Comparison of ENCODE assay signal across 15 cellular contexts in the genomic region with DNA sequence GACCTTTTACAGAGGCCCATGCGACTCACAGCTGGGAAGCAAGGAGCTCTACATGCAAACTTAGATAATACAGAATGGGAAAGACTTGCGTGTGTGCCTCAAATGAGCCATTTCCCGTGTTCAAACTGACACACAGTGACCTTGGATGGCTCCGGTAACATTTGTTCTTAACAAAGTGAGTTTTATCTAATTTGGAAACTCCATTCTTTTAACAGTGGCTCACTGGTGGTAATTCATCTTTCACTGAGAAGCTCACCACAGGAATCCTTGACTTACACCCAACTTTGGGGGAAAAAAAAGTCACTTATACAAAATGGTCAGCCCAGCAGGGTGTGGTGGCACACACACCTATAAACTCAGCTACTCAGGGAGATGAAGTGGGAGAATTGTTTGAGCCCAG.
"Had no signal": no experiment of that assay in that cellular context is flagged by ENCODE, and none has a peak within 500 bp of the region (broad histone marks: within the 10 kb centered on the region; RNA-seq: fewer than 3 reads in every experiment).

No MANE protein-coding gene starts in this region.

- DNase-seq: activated CD4-positive, alpha-beta memory T cell treated with anti-CD3 and anti-CD28 coated beads, Interleukin-2, amount 10 ng/mL, durations not matched to agents 7 days and 5 days; activated naive CD8-positive, alpha-beta T cell treated with anti-CD3 and anti-CD28 coated beads, Interleukin-2, amount 50 U/mL, for 24 hours; endodermal cell; kidney; left ventricle myocardium inferior; mesenchymal stem cell; nephron progenitor cell; ovary; stimulated activated CD4-positive, alpha-beta T cell treated with anti-CD3 and anti-CD28 coated beads, Interleukin-4, amount 100 ng/mL, for 1 hour; stimulated activated CD8-positive, alpha-beta memory T cell treated with anti-CD3 and anti-CD28 coated beads, Interleukin-4, amount 100 ng/mL, for 48 hours; stimulated activated naive CD8-positive, alpha-beta T cell treated with anti-CD3 and anti-CD28 coated beads, Interleukin-15, amount 100 ng/mL, for 72 hours; SW 1271; testis had no signal

- H3K27me3 ChIP-seq: ovary, testis had no signal

- H3K4me3 ChIP-seq: left ventricle myocardium inferior, ovary, testis had no signal

- H3K9me3 Mint-ChIP-seq: activated CD4-positive, alpha-beta memory T cell treated with anti-CD3 and anti-CD28 coated beads, Interleukin-2, amount 10 ng/mL, durations not matched to agents 7 days and 5 days; dendritic cell treated with granulocyte-macrophage colony-stimulating factor and Interleukin-4, amounts not matched to agents 40 ng/mL and 50 ng/mL, for 4 days; endodermal cell; nephron progenitor cell had no signal

- H3K27ac ChIP-seq: left ventricle myocardium inferior, ovary, testis had no signal

- H3K4me1 Mint-ChIP-seq: activated CD4-positive, alpha-beta memory T cell treated with anti-CD3 and anti-CD28 coated beads, Interleukin-2, amount 10 ng/mL, durations not matched to agents 7 days and 5 days; activated naive CD8-positive, alpha-beta T cell treated with anti-CD3 and anti-CD28 coated beads, Interleukin-2, amount 50 U/mL, for 24 hours; nephron progenitor cell; stimulated activated naive CD8-positive, alpha-beta T cell treated with anti-CD3 and anti-CD28 coated beads, Interleukin-15, amount 100 ng/mL, for 72 hours had no signal

- H3K4me3 Mint-ChIP-seq: activated CD4-positive, alpha-beta memory T cell treated with anti-CD3 and anti-CD28 coated beads, Interleukin-2, amount 10 ng/mL, durations not matched to agents 7 days and 5 days; activated naive CD8-positive, alpha-beta T cell treated with anti-CD3 and anti-CD28 coated beads, Interleukin-2, amount 50 U/mL, for 24 hours; brain; dendritic cell treated with granulocyte-macrophage colony-stimulating factor and Interleukin-4, amounts not matched to agents 40 ng/mL and 50 ng/mL, for 4 days; endodermal cell; nephron progenitor cell; stimulated activated naive CD8-positive, alpha-beta T cell treated with anti-CD3 and anti-CD28 coated beads, Interleukin-15, amount 100 ng/mL, for 72 hours had no signal

- H3K27me3 Mint-ChIP-seq: activated CD4-positive, alpha-beta memory T cell treated with anti-CD3 and anti-CD28 coated beads, Interleukin-2, amount 10 ng/mL, durations not matched to agents 7 days and 5 days; activated naive CD8-positive, alpha-beta T cell treated with anti-CD3 and anti-CD28 coated beads, Interleukin-2, amount 50 U/mL, for 24 hours; dendritic cell treated with granulocyte-macrophage colony-stimulating factor and Interleukin-4, amounts not matched to agents 40 ng/mL and 50 ng/mL, for 4 days had no signal

- ATAC-seq: activated naive CD8-positive, alpha-beta T cell treated with anti-CD3 and anti-CD28 coated beads, Interleukin-2, amount 50 U/mL, for 24 hours; stimulated activated naive CD8-positive, alpha-beta T cell treated with anti-CD3 and anti-CD28 coated beads, Interleukin-15, amount 100 ng/mL, for 72 hours had no signal

- H3K27ac Mint-ChIP-seq: activated CD4-positive, alpha-beta memory T cell treated with anti-CD3 and anti-CD28 coated beads, Interleukin-2, amount 10 ng/mL, durations not matched to agents 7 days and 5 days; activated naive CD8-positive, alpha-beta T cell treated with anti-CD3 and anti-CD28 coated beads, Interleukin-2, amount 50 U/mL, for 24 hours; brain; dendritic cell treated with granulocyte-macrophage colony-stimulating factor and Interleukin-4, amounts not matched to agents 40 ng/mL and 50 ng/mL, for 4 days; endodermal cell; nephron progenitor cell; stimulated activated naive CD8-positive, alpha-beta T cell treated with anti-CD3 and anti-CD28 coated beads, Interleukin-15, amount 100 ng/mL, for 72 hours had no signal

- H3K36me3 ChIP-seq: left ventricle myocardium inferior, ovary had no signal

- H3K9me3 ChIP-seq: left ventricle myocardium inferior, ovary, testis had no signal

- H3K4me1 ChIP-seq: testis had no signal
